In genomic region chr20:37596168-37596567, GRCh38 we compare ENCODE assay signal across 27 cellular contexts.
"Had no signal": no experiment of that assay in that cellular context is flagged by ENCODE, and none has a peak within 500 bp of the region (broad histone marks: within the 10 kb centered on the region; RNA-seq: fewer than 3 reads in every experiment).

No MANE protein-coding gene starts in this region.

- FAIRE-seq: astrocyte, bronchial epithelial cell, frontal cortex had no signal

- DNase-seq: activated CD4-positive, alpha-beta memory T cell treated with anti-CD3 and anti-CD28 coated beads, Interleukin-2, amount 10 ng/mL, durations not matched to agents 7 days and 5 days; activated CD4-positive, alpha-beta T cell treated with anti-CD3 and anti-CD28 coated beads for 1 hour; activated CD4-positive, alpha-beta T cell treated with anti-CD3 and anti-CD28 coated beads for 4 hours; activated CD4-positive, alpha-beta T cell treated with anti-CD3 and anti-CD28 coated beads, Interleukin-2, amount 10 ng/mL, durations not matched to agents 7 days and 5 days; activated CD4-positive, alpha-beta T cell treated with anti-CD3 and anti-CD28 coated beads, Interleukin-2, amount 50 U/mL, for 4 hours; activated CD8-positive, alpha-beta memory T cell treated with anti-CD3 and anti-CD28 coated beads, Interleukin-2, amount 50 U/mL, for 48 hours; activated gamma-delta T cell; activated naive CD4-positive, alpha-beta T cell; activated naive CD4-positive, alpha-beta T cell treated with anti-CD3 and anti-CD28 coated beads, Interleukin-2, amount 10 ng/mL, durations not matched to agents 7 days and 5 days; activated naive CD8-positive, alpha-beta T cell treated with anti-CD3 and anti-CD28 coated beads, Interleukin-2, amount 10 ng/mL, durations not matched to agents 7 days and 5 days; activated T-cell treated with anti-CD3 and anti-CD28 coated beads for 4 hours; activated T-cell treated with anti-CD3 and anti-CD28 coated beads, Interleukin-2, amount 50 U/mL, for 24 hours; activated T-cell treated with anti-CD3 and anti-CD28 coated beads, Interleukin-2, amount 50 U/mL, for 72 hours; anterior cingulate cortex; brain microvascular endothelial cell; dorsolateral prefrontal cortex; effector memory CD4-positive, alpha-beta T cell; endodermal cell; foreskin fibroblast; head of caudate nucleus; T-helper 2 cell had no signal

- H3K36me3 ChIP-seq: brain microvascular endothelial cell had no signal

- H3K27ac ChIP-seq: brain microvascular endothelial cell, coronary artery, dorsolateral prefrontal cortex had no signal

- H3K4me3 ChIP-seq: coronary artery, dorsolateral prefrontal cortex had no signal

- ATAC-seq: activated naive CD4-positive, alpha-beta T cell treated with anti-CD3 and anti-CD28 coated beads, Interleukin-2, amount 50 U/mL, for 72 hours; activated T-cell treated with anti-CD3 and anti-CD28 coated beads, Interleukin-2, amount 50 U/mL, for 72 hours; esophagus mucosa had no signal
